1 cellular context compared by ENCODE assay signal in the genomic region with DNA sequence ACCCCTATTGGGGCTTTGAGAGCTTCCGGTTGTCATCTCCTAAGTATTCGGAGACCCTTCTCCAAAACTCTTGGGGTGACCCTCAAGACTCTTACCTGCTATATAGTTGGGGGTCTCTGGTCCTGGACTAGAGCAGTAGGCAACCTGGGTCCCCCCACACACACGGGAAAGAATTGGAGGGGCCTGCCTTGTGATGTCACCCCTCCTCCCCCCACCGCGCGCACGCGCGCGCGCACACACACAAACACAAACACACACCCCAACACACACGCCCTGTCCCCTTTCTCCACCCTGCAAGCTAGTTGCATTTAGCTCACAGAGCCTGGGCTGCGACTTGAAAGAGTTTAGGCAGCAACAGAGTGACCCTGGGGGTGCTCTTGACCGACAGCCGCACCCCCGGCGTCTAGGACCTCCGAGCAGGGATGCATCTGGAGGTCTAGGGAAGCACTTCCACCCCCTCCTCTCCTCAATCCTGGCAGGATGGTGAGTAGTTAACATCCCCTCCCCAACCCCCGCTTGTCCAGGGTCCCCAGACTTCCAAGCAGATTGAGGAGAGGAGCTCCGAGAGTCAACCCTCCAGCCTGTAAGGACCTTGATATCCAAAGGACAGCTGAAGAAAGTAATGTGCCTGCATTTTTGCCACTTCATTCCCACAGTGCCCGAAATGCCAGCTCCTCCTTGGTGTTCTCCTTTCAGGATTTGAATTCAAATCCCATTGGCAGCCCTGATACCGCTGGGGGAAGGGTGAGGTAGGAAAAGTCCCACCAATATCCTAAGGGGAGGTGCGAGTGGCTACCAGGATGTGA.
TF ChIP-seq lines count a peak whose summit lies in the region.

No MANE protein-coding gene starts in this region.

TF ChIP-seq in GM12878, 131 proteins besides CTCF, POLR2A, EP300 and RAD21 (continues in another document):
- TF ChIP-seq SMC3 (IDR thresholded peaks at IDR 0.05; ENCODE audit: borderline replicate concordance, low read length): no peak
- TF ChIP-seq MXI1 (IDR thresholded peaks at IDR 0.05; ENCODE audit: low read depth, low read length): no peak
- peak; percentile 69; the same call in 1 of the 2 replicates for TF ChIP-seq CREM (IDR thresholded peaks at IDR 0.05; ENCODE audit: low read depth)
- TF ChIP-seq ESRRA (IDR thresholded peaks at IDR 0.05; ENCODE audit: low read length): no peak
- TF ChIP-seq FOXK2 (IDR thresholded peaks at IDR 0.05): peak; percentile 96
- TF ChIP-seq RAD51 (IDR thresholded peaks at IDR 0.05): no peak
- TF ChIP-seq MTA2 (IDR thresholded peaks at IDR 0.05; ENCODE audit: low read depth): no peak
- no peak; the same call in 1 of the 2 replicates for TF ChIP-seq TCF7 (IDR thresholded peaks at IDR 0.05; ENCODE audit: borderline replicate concordance)
- TF ChIP-seq MTA3 (IDR thresholded peaks at IDR 0.05; ENCODE audit: borderline replicate concordance, low read length): no peak
- TF ChIP-seq EED (IDR thresholded peaks at IDR 0.05; ENCODE audit: low read depth): no peak
- TF ChIP-seq, protein P1, sequence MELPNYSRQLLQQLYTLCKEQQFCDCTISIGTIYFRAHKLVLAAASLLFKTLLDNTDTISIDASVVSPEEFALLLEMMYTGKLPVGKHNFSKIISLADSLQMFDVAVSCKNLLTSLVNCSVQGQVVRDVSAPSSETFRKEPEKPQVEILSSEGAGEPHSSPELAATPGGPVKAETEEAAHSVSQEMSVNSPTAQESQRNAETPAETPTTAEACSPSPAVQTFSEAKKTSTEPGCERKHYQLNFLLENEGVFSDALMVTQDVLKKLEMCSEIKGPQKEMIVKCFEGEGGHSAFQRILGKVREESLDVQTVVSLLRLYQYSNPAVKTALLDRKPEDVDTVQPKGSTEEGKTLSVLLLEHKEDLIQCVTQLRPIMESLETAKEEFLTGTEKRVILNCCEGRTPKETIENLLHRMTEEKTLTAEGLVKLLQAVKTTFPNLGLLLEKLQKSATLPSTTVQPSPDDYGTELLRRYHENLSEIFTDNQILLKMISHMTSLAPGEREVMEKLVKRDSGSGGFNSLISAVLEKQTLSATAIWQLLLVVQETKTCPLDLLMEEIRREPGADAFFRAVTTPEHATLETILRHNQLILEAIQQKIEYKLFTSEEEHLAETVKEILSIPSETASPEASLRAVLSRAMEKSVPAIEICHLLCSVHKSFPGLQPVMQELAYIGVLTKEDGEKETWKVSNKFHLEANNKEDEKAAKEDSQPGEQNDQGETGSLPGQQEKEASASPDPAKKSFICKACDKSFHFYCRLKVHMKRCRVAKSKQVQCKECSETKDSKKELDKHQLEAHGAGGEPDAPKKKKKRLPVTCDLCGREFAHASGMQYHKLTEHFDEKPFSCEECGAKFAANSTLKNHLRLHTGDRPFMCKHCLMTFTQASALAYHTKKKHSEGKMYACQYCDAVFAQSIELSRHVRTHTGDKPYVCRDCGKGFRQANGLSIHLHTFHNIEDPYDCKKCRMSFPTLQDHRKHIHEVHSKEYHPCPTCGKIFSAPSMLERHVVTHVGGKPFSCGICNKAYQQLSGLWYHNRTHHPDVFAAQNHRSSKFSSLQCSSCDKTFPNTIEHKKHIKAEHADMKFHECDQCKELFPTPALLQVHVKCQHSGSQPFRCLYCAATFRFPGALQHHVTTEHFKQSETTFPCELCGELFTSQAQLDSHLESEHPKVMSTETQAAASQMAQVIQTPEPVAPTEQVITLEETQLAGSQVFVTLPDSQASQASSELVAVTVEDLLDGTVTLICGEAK (IDR thresholded peaks at IDR 0.05; ENCODE audit: borderline replicate concordance): no peak
- no peak for TF ChIP-seq PML (IDR thresholded peaks at IDR 0.05; ENCODE audit: low read length)
- no peak for TF ChIP-seq JUNB (IDR thresholded peaks at IDR 0.05)
- no peak for TF ChIP-seq CBX3 (IDR thresholded peaks at IDR 0.05; ENCODE audit: borderline replicate concordance, low read depth)
- TF ChIP-seq, protein P2, sequence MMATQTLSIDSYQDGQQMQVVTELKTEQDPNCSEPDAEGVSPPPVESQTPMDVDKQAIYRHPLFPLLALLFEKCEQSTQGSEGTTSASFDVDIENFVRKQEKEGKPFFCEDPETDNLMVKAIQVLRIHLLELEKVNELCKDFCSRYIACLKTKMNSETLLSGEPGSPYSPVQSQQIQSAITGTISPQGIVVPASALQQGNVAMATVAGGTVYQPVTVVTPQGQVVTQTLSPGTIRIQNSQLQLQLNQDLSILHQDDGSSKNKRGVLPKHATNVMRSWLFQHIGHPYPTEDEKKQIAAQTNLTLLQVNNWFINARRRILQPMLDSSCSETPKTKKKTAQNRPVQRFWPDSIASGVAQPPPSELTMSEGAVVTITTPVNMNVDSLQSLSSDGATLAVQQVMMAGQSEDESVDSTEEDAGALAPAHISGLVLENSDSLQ (IDR thresholded peaks at IDR 0.05): no peak
- TF ChIP-seq POU2F2 (IDR thresholded peaks at IDR 0.05; ENCODE audit: borderline replicate concordance, low read depth, low read length): 0 out of 3 replicates have a peak, but pooled peaks have one; percentile 14
- no peak for TF ChIP-seq DPF2 (IDR thresholded peaks at IDR 0.05)
- no peak for TF ChIP-seq SUPT20H (IDR thresholded peaks at IDR 0.05; ENCODE audit: borderline replicate concordance, control insufficient read depth, low read depth, low read length)
- no peak for TF ChIP-seq CHD4 (IDR thresholded peaks at IDR 0.05)
- TF ChIP-seq IKZF2 (IDR thresholded peaks at IDR 0.05): no peak
- TF ChIP-seq, protein P3, sequence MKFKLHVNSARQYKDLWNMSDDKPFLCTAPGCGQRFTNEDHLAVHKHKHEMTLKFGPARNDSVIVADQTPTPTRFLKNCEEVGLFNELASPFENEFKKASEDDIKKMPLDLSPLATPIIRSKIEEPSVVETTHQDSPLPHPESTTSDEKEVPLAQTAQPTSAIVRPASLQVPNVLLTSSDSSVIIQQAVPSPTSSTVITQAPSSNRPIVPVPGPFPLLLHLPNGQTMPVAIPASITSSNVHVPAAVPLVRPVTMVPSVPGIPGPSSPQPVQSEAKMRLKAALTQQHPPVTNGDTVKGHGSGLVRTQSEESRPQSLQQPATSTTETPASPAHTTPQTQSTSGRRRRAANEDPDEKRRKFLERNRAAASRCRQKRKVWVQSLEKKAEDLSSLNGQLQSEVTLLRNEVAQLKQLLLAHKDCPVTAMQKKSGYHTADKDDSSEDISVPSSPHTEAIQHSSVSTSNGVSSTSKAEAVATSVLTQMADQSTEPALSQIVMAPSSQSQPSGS (IDR thresholded peaks at IDR 0.05; ENCODE audit: low read length): peak; percentile 73; the same call in 1 of the 2 replicates
- TF ChIP-seq EGR1 (IDR thresholded peaks at IDR 0.05; ENCODE audit: borderline replicate concordance in 1 of 2, low read depth in 2 of 2, low read length in 2 of 2): peak in 1 of 2 experiments; percentile 43; a peak in 1 of 3 replicates
- TF ChIP-seq, protein P4, sequence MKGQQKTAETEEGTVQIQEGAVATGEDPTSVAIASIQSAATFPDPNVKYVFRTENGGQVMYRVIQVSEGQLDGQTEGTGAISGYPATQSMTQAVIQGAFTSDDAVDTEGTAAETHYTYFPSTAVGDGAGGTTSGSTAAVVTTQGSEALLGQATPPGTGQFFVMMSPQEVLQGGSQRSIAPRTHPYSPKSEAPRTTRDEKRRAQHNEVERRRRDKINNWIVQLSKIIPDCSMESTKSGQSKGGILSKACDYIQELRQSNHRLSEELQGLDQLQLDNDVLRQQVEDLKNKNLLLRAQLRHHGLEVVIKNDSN (IDR thresholded peaks at IDR 0.05; ENCODE audit: borderline replicate concordance, extremely low read length, insufficient read depth, low read depth, low read length): no peak
- TF ChIP-seq, protein P5, sequence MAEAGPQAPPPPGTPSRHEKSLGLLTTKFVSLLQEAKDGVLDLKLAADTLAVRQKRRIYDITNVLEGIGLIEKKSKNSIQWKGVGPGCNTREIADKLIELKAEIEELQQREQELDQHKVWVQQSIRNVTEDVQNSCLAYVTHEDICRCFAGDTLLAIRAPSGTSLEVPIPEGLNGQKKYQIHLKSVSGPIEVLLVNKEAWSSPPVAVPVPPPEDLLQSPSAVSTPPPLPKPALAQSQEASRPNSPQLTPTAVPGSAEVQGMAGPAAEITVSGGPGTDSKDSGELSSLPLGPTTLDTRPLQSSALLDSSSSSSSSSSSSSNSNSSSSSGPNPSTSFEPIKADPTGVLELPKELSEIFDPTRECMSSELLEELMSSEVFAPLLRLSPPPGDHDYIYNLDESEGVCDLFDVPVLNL (IDR thresholded peaks at IDR 0.05; ENCODE audit: low read depth, low read length): no peak
- TF ChIP-seq, protein P6, sequence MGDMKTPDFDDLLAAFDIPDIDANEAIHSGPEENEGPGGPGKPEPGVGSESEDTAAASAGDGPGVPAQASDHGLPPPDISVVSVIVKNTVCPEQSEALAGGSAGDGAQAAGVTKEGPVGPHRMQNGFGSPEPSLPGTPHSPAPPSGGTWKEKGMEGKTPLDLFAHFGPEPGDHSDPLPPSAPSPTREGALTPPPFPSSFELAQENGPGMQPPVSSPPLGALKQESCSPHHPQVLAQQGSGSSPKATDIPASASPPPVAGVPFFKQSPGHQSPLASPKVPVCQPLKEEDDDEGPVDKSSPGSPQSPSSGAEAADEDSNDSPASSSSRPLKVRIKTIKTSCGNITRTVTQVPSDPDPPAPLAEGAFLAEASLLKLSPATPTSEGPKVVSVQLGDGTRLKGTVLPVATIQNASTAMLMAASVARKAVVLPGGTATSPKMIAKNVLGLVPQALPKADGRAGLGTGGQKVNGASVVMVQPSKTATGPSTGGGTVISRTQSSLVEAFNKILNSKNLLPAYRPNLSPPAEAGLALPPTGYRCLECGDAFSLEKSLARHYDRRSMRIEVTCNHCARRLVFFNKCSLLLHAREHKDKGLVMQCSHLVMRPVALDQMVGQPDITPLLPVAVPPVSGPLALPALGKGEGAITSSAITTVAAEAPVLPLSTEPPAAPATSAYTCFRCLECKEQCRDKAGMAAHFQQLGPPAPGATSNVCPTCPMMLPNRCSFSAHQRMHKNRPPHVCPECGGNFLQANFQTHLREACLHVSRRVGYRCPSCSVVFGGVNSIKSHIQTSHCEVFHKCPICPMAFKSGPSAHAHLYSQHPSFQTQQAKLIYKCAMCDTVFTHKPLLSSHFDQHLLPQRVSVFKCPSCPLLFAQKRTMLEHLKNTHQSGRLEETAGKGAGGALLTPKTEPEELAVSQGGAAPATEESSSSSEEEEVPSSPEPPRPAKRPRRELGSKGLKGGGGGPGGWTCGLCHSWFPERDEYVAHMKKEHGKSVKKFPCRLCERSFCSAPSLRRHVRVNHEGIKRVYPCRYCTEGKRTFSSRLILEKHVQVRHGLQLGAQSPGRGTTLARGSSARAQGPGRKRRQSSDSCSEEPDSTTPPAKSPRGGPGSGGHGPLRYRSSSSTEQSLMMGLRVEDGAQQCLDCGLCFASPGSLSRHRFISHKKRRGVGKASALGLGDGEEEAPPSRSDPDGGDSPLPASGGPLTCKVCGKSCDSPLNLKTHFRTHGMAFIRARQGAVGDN (IDR thresholded peaks at IDR 0.05): no peak
- peak; percentile 57 for TF ChIP-seq NRF1 (conservative IDR thresholded peaks at IDR 0.05; ENCODE audit: low read depth, low read length)
- TF ChIP-seq ZNF217 (IDR thresholded peaks at IDR 0.05): no peak
- TF ChIP-seq RUNX3 (IDR thresholded peaks at IDR 0.05; ENCODE audit: low read length): no peak; the same call in 1 of the 2 replicates
- no peak for TF ChIP-seq SREBF2 (IDR thresholded peaks at IDR 0.05; ENCODE audit: low read length)
- TF ChIP-seq NR2C1 (IDR thresholded peaks at IDR 0.05): 0 out of 2 replicates have a peak, but pooled peaks have one; percentile 17
- TF ChIP-seq, protein P7, sequence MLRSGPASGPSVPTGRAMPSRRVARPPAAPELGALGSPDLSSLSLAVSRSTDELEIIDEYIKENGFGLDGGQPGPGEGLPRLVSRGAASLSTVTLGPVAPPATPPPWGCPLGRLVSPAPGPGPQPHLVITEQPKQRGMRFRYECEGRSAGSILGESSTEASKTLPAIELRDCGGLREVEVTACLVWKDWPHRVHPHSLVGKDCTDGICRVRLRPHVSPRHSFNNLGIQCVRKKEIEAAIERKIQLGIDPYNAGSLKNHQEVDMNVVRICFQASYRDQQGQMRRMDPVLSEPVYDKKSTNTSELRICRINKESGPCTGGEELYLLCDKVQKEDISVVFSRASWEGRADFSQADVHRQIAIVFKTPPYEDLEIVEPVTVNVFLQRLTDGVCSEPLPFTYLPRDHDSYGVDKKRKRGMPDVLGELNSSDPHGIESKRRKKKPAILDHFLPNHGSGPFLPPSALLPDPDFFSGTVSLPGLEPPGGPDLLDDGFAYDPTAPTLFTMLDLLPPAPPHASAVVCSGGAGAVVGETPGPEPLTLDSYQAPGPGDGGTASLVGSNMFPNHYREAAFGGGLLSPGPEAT (IDR thresholded peaks at IDR 0.05; ENCODE audit: low read depth): peak; percentile 70
- no peak for TF ChIP-seq ZNF622 (IDR thresholded peaks at IDR 0.05)
- TF ChIP-seq MYC (IDR thresholded peaks at IDR 0.05; ENCODE audit: insufficient read depth, insufficient read length, insufficient replicate concordance, low read length, severe bottlenecking): no peak
- TF ChIP-seq, protein P8, sequence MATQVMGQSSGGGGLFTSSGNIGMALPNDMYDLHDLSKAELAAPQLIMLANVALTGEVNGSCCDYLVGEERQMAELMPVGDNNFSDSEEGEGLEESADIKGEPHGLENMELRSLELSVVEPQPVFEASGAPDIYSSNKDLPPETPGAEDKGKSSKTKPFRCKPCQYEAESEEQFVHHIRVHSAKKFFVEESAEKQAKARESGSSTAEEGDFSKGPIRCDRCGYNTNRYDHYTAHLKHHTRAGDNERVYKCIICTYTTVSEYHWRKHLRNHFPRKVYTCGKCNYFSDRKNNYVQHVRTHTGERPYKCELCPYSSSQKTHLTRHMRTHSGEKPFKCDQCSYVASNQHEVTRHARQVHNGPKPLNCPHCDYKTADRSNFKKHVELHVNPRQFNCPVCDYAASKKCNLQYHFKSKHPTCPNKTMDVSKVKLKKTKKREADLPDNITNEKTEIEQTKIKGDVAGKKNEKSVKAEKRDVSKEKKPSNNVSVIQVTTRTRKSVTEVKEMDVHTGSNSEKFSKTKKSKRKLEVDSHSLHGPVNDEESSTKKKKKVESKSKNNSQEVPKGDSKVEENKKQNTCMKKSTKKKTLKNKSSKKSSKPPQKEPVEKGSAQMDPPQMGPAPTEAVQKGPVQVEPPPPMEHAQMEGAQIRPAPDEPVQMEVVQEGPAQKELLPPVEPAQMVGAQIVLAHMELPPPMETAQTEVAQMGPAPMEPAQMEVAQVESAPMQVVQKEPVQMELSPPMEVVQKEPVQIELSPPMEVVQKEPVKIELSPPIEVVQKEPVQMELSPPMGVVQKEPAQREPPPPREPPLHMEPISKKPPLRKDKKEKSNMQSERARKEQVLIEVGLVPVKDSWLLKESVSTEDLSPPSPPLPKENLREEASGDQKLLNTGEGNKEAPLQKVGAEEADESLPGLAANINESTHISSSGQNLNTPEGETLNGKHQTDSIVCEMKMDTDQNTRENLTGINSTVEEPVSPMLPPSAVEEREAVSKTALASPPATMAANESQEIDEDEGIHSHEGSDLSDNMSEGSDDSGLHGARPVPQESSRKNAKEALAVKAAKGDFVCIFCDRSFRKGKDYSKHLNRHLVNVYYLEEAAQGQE (IDR thresholded peaks at IDR 0.05; ENCODE audit: low read depth, low read length): no peak
- TF ChIP-seq, protein P9, sequence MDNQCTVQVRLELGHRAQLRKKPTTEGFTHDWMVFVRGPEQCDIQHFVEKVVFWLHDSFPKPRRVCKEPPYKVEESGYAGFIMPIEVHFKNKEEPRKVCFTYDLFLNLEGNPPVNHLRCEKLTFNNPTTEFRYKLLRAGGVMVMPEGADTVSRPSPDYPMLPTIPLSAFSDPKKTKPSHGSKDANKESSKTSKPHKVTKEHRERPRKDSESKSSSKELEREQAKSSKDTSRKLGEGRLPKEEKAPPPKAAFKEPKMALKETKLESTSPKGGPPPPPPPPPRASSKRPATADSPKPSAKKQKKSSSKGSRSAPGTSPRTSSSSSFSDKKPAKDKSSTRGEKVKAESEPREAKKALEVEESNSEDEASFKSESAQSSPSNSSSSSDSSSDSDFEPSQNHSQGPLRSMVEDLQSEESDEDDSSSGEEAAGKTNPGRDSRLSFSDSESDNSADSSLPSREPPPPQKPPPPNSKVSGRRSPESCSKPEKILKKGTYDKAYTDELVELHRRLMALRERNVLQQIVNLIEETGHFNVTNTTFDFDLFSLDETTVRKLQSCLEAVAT (IDR thresholded peaks at IDR 0.05): no peak
- no peak for TF ChIP-seq ASH2L (IDR thresholded peaks at IDR 0.05; ENCODE audit: borderline replicate concordance, low read depth)
